8 cellular contexts compared by ENCODE assay signal in the genomic region with DNA sequence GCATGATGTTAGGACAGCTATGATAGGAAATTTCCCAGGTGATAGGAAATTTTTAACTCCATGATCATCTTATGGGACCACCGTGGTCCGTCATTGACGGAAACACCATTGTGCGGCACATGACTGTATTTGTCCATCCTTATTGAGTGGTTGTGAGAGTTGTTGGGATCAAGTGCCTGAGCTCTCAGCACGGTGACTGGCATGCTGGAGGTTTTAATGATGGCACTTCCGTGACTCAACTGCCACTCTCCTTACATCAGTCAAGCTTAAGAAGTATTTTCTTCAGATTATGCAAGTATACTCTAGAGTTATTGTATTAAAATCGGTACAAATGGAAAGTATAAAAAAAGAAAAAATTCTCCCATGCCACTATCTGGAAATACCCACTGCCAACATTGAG. TPM values are rescaled to one million over a fixed set of nuclear protein-coding genes. Genes with fewer than 3 reads are reported as not detected.
"Had no signal": no experiment of that assay in that cellular context is flagged by ENCODE, and none has a peak within 500 bp of the region (broad histone marks: within the 10 kb centered on the region; RNA-seq: fewer than 3 reads in every experiment).

No MANE protein-coding gene starts in this region.

- DNase-seq: GM23248, GOT3, H7, HCEC 1CT, IMR-90 had no signal

- H3K27ac ChIP-seq: GM23248 had no signal

- H3K4me3 ChIP-seq: GM23248, K562 had no signal

- ATAC-seq: K562 had no signal

RNA-seq across cellular contexts. Expression of a gene that starts 20.7 kb away (rescaled TPM):
- total RNA-seq: GM23248, H4, H7, HT-29, IMR-90, K562 had no signal
